ENCODE assay signal across 10 cellular contexts in genomic region chr1:63917571-63918394, GRCh38.
A peak's percentile ranks its signal among the peaks of the same experiment; 100 is the strongest.
DNase-seq lines count a peak whose midpoint lies in the region; ATAC-seq and TF ChIP-seq lines count a peak whose summit lies in the region.
"Had no signal": no experiment of that assay in that cellular context is flagged by ENCODE, and none has a peak within 500 bp of the region (broad histone marks: within the 10 kb centered on the region; RNA-seq: fewer than 3 reads in every experiment).

No MANE protein-coding gene starts in this region.

- H3K4me3 ChIP-seq in choroid plexus epithelial cell (ENCODE audit: low read depth, low read length) (no peak overlapping the region), ovary (no peak overlapping the region)
- H3K4me3 ChIP-seq in CD8-positive, alpha-beta T cell (ENCODE audit: low read depth, low read length) = no peak overlapping the region
- H3K4me3 ChIP-seq: transverse colon had no signal

- no peak for TF ChIP-seq EP300 in ovary (IDR thresholded peaks at IDR 0.05)

- H3K36me3 ChIP-seq in CD8-positive, alpha-beta T cell (ENCODE audit: insufficient read depth, low read length) = no peaks in the 10 kb centered on the region
- no peaks in the 10 kb centered on the region for H3K36me3 ChIP-seq in ovary
- H3K36me3 ChIP-seq: transverse colon had no signal

- DNase-seq in activated CD8-positive, alpha-beta memory T cell treated with anti-CD3 and anti-CD28 coated beads, Interleukin-2, amount 50 U/mL, for 48 hours = peak; percentile 55
- DNase-seq in activated CD8-positive, alpha-beta memory T cell treated with anti-CD3 and anti-CD28 coated beads for 24 hours = no peak
- DNase-seq in LHCN-M2 (ENCODE audit: low read depth) (peak; percentile 74), choroid plexus epithelial cell (ENCODE audit: low read depth) (peak; percentile 30), ovary (no peak)
- peak; percentile 20 for DNase-seq in stimulated activated CD4-positive, alpha-beta T cell treated with anti-CD3 and anti-CD28 coated beads, Interleukin-1b, Interleukin-23, amount 100 ng/mL, for 48 hours
- DNase-seq in CD8-positive, alpha-beta T cell = no peak
- DNase-seq: occipital lobe, transverse colon had no signal

- H3K27ac Mint-ChIP-seq in CD8-positive, alpha-beta T cell = no peak overlapping the region

- H3K9me3 Mint-ChIP-seq in CD8-positive, alpha-beta T cell = no peaks in the 10 kb centered on the region

- no peaks in the 10 kb centered on the region for H3K36me3 Mint-ChIP-seq in CD8-positive, alpha-beta T cell

- TF ChIP-seq POLR2A in ovary (IDR thresholded peaks at IDR 0.05) = no peak

- no peaks in the 10 kb centered on the region for H3K4me1 ChIP-seq in CD8-positive, alpha-beta T cell (ENCODE audit: insufficient read depth, low read length)
- H3K4me1 ChIP-seq in ovary (ENCODE audit: insufficient read depth) = no peaks in the 10 kb centered on the region

- POLR2A ChIA-PET in CD8-positive, alpha-beta T cell (lab: Charles Lee) = no interaction called here

- H3K27ac ChIP-seq in CD8-positive, alpha-beta T cell (ENCODE audit: low read depth, low read length) = no peak overlapping the region
- H3K27ac ChIP-seq in ovary = no peak overlapping the region

- intact Hi-C loops in CD8-positive, alpha-beta T cell (cut with DNase I, micrococcal nuclease) = loop anchor here in 1 of 2 experiments (5.0 kb wide), 1 partner anchor 300 kb away; no protein-coding TSS in a partner anchor
- intact Hi-C loops in ovary (cut with DNase I) = loop anchor here in 2 of 4 donors (10.0 kb wide), 1 partner anchor 143 kb away; the partner anchor contains the start of gene ROR1 (in 2 of the 2)

- H3K4me3 Mint-ChIP-seq in CD8-positive, alpha-beta T cell = no peak overlapping the region

- ATAC-seq in CD8-positive, alpha-beta T cell = no peak
- no peak for ATAC-seq in GM19397 (IDR thresholded peaks at IDR 0.05; ENCODE audit: unreplicated experiment)

- H3K27me3 Mint-ChIP-seq in CD8-positive, alpha-beta T cell (ENCODE audit: low read depth) = no peaks in the 10 kb centered on the region

- CTCF ChIA-PET in CD8-positive, alpha-beta T cell (lab: Charles Lee) = no interaction called here

- no peaks in the 10 kb centered on the region for H3K27me3 ChIP-seq in CD8-positive, alpha-beta T cell (ENCODE audit: insufficient read depth, low read length)
- no peaks in the 10 kb centered on the region for H3K27me3 ChIP-seq in ovary
- H3K27me3 ChIP-seq: transverse colon had no signal

- no peaks in the 10 kb centered on the region for H3K4me1 Mint-ChIP-seq in CD8-positive, alpha-beta T cell (ENCODE audit: low read depth)

- TF ChIP-seq CTCF in choroid plexus epithelial cell (conservative IDR thresholded peaks at IDR 0.05; ENCODE audit: low read depth, low read length) (peak; percentile 35), ovary (IDR thresholded peaks at IDR 0.05) (no peak)
- TF ChIP-seq CTCF in CD8-positive, alpha-beta T cell (IDR thresholded peaks at IDR 0.05) = no peak

- H3K9me3 ChIP-seq in CD8-positive, alpha-beta T cell (ENCODE audit: low read length) = no peaks in the 10 kb centered on the region
- no peaks in the 10 kb centered on the region for H3K9me3 ChIP-seq in ovary
- H3K9me3 ChIP-seq: transverse colon had no signal

- WGBS in ovary, 3 donors = 83 to 94% (median 90%) methylated on average over 12 of the region's 12 CpGs

Comparison
In these comparisons a context has a peak if more than half of its experiments do, and no peak if none do; other contexts are left out.
1. DNase-seq: peak in activated CD8-positive, alpha-beta memory T cell treated with anti-CD3 and anti-CD28 coated beads, Interleukin-2, amount 50 U/mL, for 48 hours (single experiment), LHCN-M2 (single experiment), choroid plexus epithelial cell (single experiment) and stimulated activated CD4-positive, alpha-beta T cell treated with anti-CD3 and anti-CD28 coated beads, Interleukin-1b, Interleukin-23, amount 100 ng/mL, for 48 hours (single experiment); none in activated CD8-positive, alpha-beta memory T cell treated with anti-CD3 and anti-CD28 coated beads for 24 hours (single experiment), CD8-positive, alpha-beta T cell (0 of 7) and ovary (0 of 5).